In the genomic region with DNA sequence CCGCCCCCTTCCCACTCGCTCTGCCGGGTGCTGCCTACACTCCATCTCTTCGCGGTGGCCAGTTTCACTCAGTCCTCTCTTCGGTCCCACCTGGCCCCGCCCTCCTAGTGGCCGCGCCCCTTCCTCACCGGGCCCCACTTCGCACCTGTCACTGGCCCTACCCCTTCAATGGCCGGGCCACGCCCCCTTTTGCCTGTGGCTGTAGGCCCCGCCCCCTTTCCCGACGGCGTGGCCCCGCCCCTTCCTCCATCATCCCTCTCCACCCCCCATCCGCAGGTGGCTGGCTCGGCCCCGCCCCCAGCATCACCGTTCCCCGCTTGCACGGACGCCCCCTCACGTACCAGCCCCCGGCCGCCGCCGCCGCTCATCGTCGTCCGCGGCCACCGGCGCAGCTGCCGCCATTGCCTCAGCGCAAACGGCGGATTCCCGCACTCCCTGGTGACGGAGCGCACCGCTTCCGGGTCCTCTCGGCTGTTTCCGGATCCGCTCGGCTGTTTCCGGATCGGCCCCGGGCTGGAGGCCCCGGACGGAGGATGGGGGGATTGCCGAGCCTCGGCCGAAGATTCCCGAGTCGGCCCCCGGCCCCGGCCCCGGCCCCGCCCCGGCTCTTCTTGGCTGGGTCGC, we compare ENCODE assay signal across 8 cellular contexts. TPM values are rescaled to one million over a fixed set of nuclear protein-coding genes. Genes with fewer than 3 reads are reported as not detected.
DNase-seq lines count a peak whose midpoint lies in the region; ATAC-seq and TF ChIP-seq lines count a peak whose summit lies in the region.

A gene with protein sequence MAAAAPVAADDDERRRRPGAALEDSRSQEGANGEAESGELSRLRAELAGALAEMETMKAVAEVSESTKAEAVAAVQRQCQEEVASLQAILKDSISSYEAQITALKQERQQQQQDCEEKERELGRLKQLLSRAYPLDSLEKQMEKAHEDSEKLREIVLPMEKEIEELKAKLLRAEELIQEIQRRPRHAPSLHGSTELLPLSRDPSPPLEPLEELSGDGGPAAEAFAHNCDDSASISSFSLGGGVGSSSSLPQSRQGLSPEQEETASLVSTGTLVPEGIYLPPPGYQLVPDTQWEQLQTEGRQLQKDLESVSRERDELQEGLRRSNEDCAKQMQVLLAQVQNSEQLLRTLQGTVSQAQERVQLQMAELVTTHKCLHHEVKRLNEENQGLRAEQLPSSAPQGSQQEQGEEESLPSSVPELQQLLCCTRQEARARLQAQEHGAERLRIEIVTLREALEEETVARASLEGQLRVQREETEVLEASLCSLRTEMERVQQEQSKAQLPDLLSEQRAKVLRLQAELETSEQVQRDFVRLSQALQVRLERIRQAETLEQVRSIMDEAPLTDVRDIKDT (minus strand): TSS at position 477 of the 624 bp plus-strand sequence. CDS start 75 bp downstream, at position 402.

- H3K79me2 ChIP-seq in Loucy (ENCODE audit: insufficient read depth, low read length): peaks cover 7% of the 10 kb centered on the region; the same call in 1 of the 2 replicates

- TF ChIP-seq CTCF in Loucy (conservative IDR thresholded peaks at IDR 0.05; ENCODE audit: low read length): no peak
- no peak for TF ChIP-seq CTCF in RWPE2 (IDR thresholded peaks at IDR 0.05; ENCODE audit: poor library complexity, severe bottlenecking)
- no peak for TF ChIP-seq CTCF in fibroblast of pulmonary artery (IDR thresholded peaks at IDR 0.05; ENCODE audit: low read length, missing control alignments)

- H3K36me3 ChIP-seq in H7 (replicated peaks; ENCODE audit: control insufficient read depth, insufficient read depth, low read length) (peaks cover 2% of the 10 kb centered on the region; the same call in 1 of the 2 replicates), Loucy (ENCODE audit: insufficient read depth, low read length) (no peaks in the 10 kb centered on the region), RWPE2 (ENCODE audit: low read depth) (0 out of 2 replicates have a peak, but pooled peaks cover 3% of the 10 kb centered on the region)

- peak within 1 kb of the TSS; percentile 76 for H3K4me3 ChIP-seq in H7 (ENCODE audit: insufficient read depth, low read depth, low read length)
- H3K4me3 ChIP-seq in Loucy (ENCODE audit: low read length, poor library complexity, severe bottlenecking): peak within 1 kb of the TSS; percentile 79
- peak within 1 kb of the TSS; percentile 57 for H3K4me3 ChIP-seq in RWPE2 (ENCODE audit: severe bottlenecking)
- peak within 1 kb of the TSS; percentile 79 for H3K4me3 ChIP-seq in fibroblast of pulmonary artery (replicated peaks; ENCODE audit: low read depth, low read length)

- peaks cover 29 to 32% of the 10 kb centered on the region in 2 donors for H3K4me1 Mint-ChIP-seq in natural killer cell treated with Interleukin-12 subunit alpha and Interleukin-12 subunit beta and Interleukin-15 and Interleukin-18, amount 100 ng/mL, for 72 hours (ENCODE audit: low read depth in 2 of 2)

- H3K4me2 ChIP-seq in Loucy (ENCODE audit: low read depth, low read length, poor library complexity, severe bottlenecking): peak within 1 kb of the TSS; percentile 89

- H3K9me3 ChIP-seq in Loucy (ENCODE audit: insufficient read depth, low read depth, low read length): no peaks in the 10 kb centered on the region
- H3K9me3 ChIP-seq in RWPE2 (ENCODE audit: severe bottlenecking): no peaks in the 10 kb centered on the region

- peak; percentile 90 for DNase-seq in EH (ENCODE audit: low read depth)
- peak; percentile 100 for DNase-seq in H7
- peak; percentile 99 for DNase-seq in RWPE2 (ENCODE audit: low spot score)
- peak; percentile 91 for DNase-seq in activated effector memory CD4-positive, alpha-beta T cell treated with Interleukin-2 at 50 U/mL for 16 hours
- DNase-seq in fibroblast of pulmonary artery (ENCODE audit: low read depth): peak; percentile 87
- DNase-seq in natural killer cell treated with Interleukin-12 subunit alpha and Interleukin-12 subunit beta and Interleukin-15 and Interleukin-18, amount 100 ng/mL, for 72 hours (ENCODE audit: low spot score): peak; percentile 93
- peak; percentile 99 for DNase-seq in stimulated activated naive CD8-positive, alpha-beta T cell treated with anti-CD3 and anti-CD28 coated beads, Interleukin-15, Interleukin-2, amounts not matched to agents 100 U/mL and 50 U/mL, for 24 hours

- peaks cover 6% of the 10 kb centered on the region; the same call in 1 of the 2 replicates for H3F3A ChIP-seq in Loucy (ENCODE audit: low read depth)

- peak; percentile 84 for ATAC-seq in RWPE2 (ENCODE audit: low read depth)
- peak; percentile 92 for ATAC-seq in natural killer cell treated with Interleukin-12 subunit alpha and Interleukin-12 subunit beta and Interleukin-15 and Interleukin-18, amount 100 ng/mL, for 72 hours
- peak; percentile 89 for ATAC-seq in stimulated activated naive CD8-positive, alpha-beta T cell treated with anti-CD3 and anti-CD28 coated beads, Interleukin-15, Interleukin-2, amounts not matched to agents 100 U/mL and 50 U/mL, for 24 hours

- H3K9me2 ChIP-seq in Loucy (replicated peaks; ENCODE audit: low read depth, low read length): no peaks in the 10 kb centered on the region

- peaks cover 5% of the 10 kb centered on the region for H3K36me3 Mint-ChIP-seq in natural killer cell treated with Interleukin-12 subunit alpha and Interleukin-12 subunit beta and Interleukin-15 and Interleukin-18, amount 100 ng/mL, for 72 hours

- H3K27me3 Mint-ChIP-seq in natural killer cell treated with Interleukin-12 subunit alpha and Interleukin-12 subunit beta and Interleukin-15 and Interleukin-18, amount 100 ng/mL, for 72 hours: no peaks in the 10 kb centered on the region

- H3K4me1 ChIP-seq in Loucy (ENCODE audit: insufficient read depth, low read length, poor library complexity, severe bottlenecking) (peaks cover 16% of the 10 kb centered on the region), RWPE2 (ENCODE audit: insufficient read depth, poor library complexity, severe bottlenecking) (no peaks in the 10 kb centered on the region)

- H3K4me3 Mint-ChIP-seq in natural killer cell treated with Interleukin-12 subunit alpha and Interleukin-12 subunit beta and Interleukin-15 and Interleukin-18, amount 100 ng/mL, for 72 hours: peak within 1 kb of the TSS; percentile 93

- no peaks in the 10 kb centered on the region for H3K27me3 ChIP-seq in H7 (ENCODE audit: control insufficient read depth, insufficient read depth, low read length)
- no peaks in the 10 kb centered on the region for H3K27me3 ChIP-seq in Loucy (ENCODE audit: insufficient read depth, low read length, poor library complexity, severe bottlenecking)
- H3K27me3 ChIP-seq in RWPE2 (ENCODE audit: insufficient read depth, poor library complexity, severe bottlenecking): no peaks in the 10 kb centered on the region

- H4K20me1 ChIP-seq in Loucy (ENCODE audit: insufficient read depth, low read length, poor library complexity, severe bottlenecking): peaks cover 9% of the 10 kb centered on the region

- H3K9ac ChIP-seq in Loucy (ENCODE audit: low read depth, low read length, poor library complexity, severe bottlenecking): peak within 1 kb of the TSS; percentile 96

- H3K9me3 Mint-ChIP-seq in natural killer cell treated with Interleukin-12 subunit alpha and Interleukin-12 subunit beta and Interleukin-15 and Interleukin-18, amount 100 ng/mL, for 72 hours: no peaks in the 10 kb centered on the region

- peak within 1 kb of the TSS; percentile 91 for H3K27ac ChIP-seq in RWPE2 (ENCODE audit: poor library complexity, severe bottlenecking)

- peak within 1 kb of the TSS; percentile 98 for H3K27ac Mint-ChIP-seq in natural killer cell treated with Interleukin-12 subunit alpha and Interleukin-12 subunit beta and Interleukin-15 and Interleukin-18, amount 100 ng/mL, for 72 hours

- H2AFZ ChIP-seq in Loucy (ENCODE audit: low read length): peak within 1 kb of the TSS; percentile 96

RNA-seq across cellular contexts. Expression of the gene that starts here (rescaled TPM):
- total RNA-seq in H7 (2014; rRNA removed; shearing (Covaris generic)): 13.3 and 17.3 TPM in 2 replicates
- 10 to 100 TPM; 38.4 to 42.5 TPM for total RNA-seq in natural killer cell treated with Interleukin-12 subunit alpha and Interleukin-12 subunit beta and Interleukin-15 and Interleukin-18, amount 100 ng/mL, for 72 hours

Comparison
In these comparisons a context has a peak if more than half of its experiments do, and no peak if none do; other contexts are left out.
1. Peak in every context shown above with its lines: DNase-seq, ATAC-seq, H3K4me3 ChIP-seq and H3K27ac ChIP-seq.